1 cellular context compared by ENCODE assay signal in genomic region chr12:49322708-49323523, GRCh38.
A peak's percentile ranks its signal among the peaks of the same experiment; 100 is the strongest.
TF ChIP-seq lines count a peak whose summit lies in the region.

A gene with protein sequence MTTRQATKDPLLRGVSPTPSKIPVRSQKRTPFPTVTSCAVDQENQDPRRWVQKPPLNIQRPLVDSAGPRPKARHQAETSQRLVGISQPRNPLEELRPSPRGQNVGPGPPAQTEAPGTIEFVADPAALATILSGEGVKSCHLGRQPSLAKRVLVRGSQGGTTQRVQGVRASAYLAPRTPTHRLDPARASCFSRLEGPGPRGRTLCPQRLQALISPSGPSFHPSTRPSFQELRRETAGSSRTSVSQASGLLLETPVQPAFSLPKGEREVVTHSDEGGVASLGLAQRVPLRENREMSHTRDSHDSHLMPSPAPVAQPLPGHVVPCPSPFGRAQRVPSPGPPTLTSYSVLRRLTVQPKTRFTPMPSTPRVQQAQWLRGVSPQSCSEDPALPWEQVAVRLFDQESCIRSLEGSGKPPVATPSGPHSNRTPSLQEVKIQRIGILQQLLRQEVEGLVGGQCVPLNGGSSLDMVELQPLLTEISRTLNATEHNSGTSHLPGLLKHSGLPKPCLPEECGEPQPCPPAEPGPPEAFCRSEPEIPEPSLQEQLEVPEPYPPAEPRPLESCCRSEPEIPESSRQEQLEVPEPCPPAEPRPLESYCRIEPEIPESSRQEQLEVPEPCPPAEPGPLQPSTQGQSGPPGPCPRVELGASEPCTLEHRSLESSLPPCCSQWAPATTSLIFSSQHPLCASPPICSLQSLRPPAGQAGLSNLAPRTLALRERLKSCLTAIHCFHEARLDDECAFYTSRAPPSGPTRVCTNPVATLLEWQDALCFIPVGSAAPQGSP (plus strand): TSS chr12:49323255. CDS start chr12:49323609, 354 bp downstream.

TF ChIP-seq in HEK293, 187 proteins besides CTCF, POLR2A, EP300 and RAD21 (continued from another document):
- TF ChIP-seq, protein P1, sequence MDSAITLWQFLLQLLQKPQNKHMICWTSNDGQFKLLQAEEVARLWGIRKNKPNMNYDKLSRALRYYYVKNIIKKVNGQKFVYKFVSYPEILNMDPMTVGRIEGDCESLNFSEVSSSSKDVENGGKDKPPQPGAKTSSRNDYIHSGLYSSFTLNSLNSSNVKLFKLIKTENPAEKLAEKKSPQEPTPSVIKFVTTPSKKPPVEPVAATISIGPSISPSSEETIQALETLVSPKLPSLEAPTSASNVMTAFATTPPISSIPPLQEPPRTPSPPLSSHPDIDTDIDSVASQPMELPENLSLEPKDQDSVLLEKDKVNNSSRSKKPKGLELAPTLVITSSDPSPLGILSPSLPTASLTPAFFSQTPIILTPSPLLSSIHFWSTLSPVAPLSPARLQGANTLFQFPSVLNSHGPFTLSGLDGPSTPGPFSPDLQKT (IDR thresholded peaks at IDR 0.05; ENCODE audit: borderline replicate concordance, low read depth, low read length): no peak
- peak; percentile 86 for TF ChIP-seq ZNF76 (tag by site-specific recombination; IDR thresholded peaks at IDR 0.05; ENCODE audit: borderline replicate concordance, low read depth)
- TF ChIP-seq, protein P2, sequence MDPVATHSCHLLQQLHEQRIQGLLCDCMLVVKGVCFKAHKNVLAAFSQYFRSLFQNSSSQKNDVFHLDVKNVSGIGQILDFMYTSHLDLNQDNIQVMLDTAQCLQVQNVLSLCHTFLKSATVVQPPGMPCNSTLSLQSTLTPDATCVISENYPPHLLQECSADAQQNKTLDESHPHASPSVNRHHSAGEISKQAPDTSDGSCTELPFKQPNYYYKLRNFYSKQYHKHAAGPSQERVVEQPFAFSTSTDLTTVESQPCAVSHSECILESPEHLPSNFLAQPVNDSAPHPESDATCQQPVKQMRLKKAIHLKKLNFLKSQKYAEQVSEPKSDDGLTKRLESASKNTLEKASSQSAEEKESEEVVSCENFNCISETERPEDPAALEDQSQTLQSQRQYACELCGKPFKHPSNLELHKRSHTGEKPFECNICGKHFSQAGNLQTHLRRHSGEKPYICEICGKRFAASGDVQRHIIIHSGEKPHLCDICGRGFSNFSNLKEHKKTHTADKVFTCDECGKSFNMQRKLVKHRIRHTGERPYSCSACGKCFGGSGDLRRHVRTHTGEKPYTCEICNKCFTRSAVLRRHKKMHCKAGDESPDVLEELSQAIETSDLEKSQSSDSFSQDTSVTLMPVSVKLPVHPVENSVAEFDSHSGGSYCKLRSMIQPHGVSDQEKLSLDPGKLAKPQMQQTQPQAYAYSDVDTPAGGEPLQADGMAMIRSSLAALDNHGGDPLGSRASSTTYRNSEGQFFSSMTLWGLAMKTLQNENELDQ (tag by site-specific recombination; IDR thresholded peaks at IDR 0.05; ENCODE audit: low read depth): no peak
- peak; percentile 39 for TF ChIP-seq ZXDB (tag by site-specific recombination; IDR thresholded peaks at IDR 0.05)
- TF ChIP-seq, protein P3, sequence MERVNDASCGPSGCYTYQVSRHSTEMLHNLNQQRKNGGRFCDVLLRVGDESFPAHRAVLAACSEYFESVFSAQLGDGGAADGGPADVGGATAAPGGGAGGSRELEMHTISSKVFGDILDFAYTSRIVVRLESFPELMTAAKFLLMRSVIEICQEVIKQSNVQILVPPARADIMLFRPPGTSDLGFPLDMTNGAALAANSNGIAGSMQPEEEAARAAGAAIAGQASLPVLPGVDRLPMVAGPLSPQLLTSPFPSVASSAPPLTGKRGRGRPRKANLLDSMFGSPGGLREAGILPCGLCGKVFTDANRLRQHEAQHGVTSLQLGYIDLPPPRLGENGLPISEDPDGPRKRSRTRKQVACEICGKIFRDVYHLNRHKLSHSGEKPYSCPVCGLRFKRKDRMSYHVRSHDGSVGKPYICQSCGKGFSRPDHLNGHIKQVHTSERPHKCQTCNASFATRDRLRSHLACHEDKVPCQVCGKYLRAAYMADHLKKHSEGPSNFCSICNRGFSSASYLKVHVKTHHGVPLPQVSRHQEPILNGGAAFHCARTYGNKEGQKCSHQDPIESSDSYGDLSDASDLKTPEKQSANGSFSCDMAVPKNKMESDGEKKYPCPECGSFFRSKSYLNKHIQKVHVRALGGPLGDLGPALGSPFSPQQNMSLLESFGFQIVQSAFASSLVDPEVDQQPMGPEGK (tag by site-specific recombination; IDR thresholded peaks at IDR 0.05): peak; percentile 64
- TF ChIP-seq ZNF121 (tag by site-specific recombination; IDR thresholded peaks at IDR 0.05): peak; percentile 97
- TF ChIP-seq ZNF660 (tag by site-specific recombination; IDR thresholded peaks at IDR 0.05): peak; percentile 19; the same call in 1 of the 2 replicates
- no peak for TF ChIP-seq SETDB1 (IDR thresholded peaks at IDR 0.05; ENCODE audit: insufficient read length, low read length)
- TF ChIP-seq, protein P4, sequence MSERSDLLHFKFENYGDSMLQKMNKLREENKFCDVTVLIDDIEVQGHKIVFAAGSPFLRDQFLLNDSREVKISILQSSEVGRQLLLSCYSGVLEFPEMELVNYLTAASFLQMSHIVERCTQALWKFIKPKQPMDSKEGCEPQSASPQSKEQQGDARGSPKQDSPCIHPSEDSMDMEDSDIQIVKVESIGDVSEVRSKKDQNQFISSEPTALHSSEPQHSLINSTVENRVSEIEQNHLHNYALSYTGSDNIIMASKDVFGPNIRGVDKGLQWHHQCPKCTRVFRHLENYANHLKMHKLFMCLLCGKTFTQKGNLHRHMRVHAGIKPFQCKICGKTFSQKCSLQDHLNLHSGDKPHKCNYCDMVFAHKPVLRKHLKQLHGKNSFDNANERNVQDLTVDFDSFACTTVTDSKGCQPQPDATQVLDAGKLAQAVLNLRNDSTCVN (tag by site-specific recombination; optimal IDR thresholded peaks at IDR 0.05): peak; percentile 77
- 0 out of 2 replicates have a peak, but pooled peaks have one; percentile 13 for TF ChIP-seq REST (tag by site-specific recombination; IDR thresholded peaks at IDR 0.05)
- TF ChIP-seq ZNF23 (tag by site-specific recombination; IDR thresholded peaks at IDR 0.05; ENCODE audit: borderline replicate concordance): no peak
- no peak for TF ChIP-seq ZNF596 (tag by site-specific recombination; IDR thresholded peaks at IDR 0.05)
- peak; percentile 84 for TF ChIP-seq ZNF394 (tag by site-specific recombination; IDR thresholded peaks at IDR 0.05; ENCODE audit: borderline replicate concordance)
- TF ChIP-seq ZBTB20 (tag by site-specific recombination; IDR thresholded peaks at IDR 0.05): no peak; the same call in 1 of the 2 replicates
- peak; percentile 100 for TF ChIP-seq SP2 (tag by site-specific recombination; IDR thresholded peaks at IDR 0.05)
- TF ChIP-seq, protein P5, sequence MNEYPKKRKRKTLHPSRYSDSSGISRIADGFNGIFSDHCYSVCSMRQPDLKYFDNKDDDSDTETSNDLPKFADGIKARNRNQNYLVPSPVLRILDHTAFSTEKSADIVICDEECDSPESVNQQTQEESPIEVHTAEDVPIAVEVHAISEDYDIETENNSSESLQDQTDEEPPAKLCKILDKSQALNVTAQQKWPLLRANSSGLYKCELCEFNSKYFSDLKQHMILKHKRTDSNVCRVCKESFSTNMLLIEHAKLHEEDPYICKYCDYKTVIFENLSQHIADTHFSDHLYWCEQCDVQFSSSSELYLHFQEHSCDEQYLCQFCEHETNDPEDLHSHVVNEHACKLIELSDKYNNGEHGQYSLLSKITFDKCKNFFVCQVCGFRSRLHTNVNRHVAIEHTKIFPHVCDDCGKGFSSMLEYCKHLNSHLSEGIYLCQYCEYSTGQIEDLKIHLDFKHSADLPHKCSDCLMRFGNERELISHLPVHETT (tag by site-specific recombination; IDR thresholded peaks at IDR 0.05): no peak
- peak; percentile 94 for TF ChIP-seq ZNF362 (tag by site-specific recombination; IDR thresholded peaks at IDR 0.05)
- no peak for TF ChIP-seq ZNF132 (tag by site-specific recombination; IDR thresholded peaks at IDR 0.05; ENCODE audit: borderline replicate concordance)
- no peak for TF ChIP-seq ZFP41 (tag by site-specific recombination; IDR thresholded peaks at IDR 0.05; ENCODE audit: borderline replicate concordance)
- no peak for TF ChIP-seq SCRT2 (tag by site-specific recombination; IDR thresholded peaks at IDR 0.05)
- TF ChIP-seq ZBTB48 (tag by site-specific recombination; IDR thresholded peaks at IDR 0.05): peak; percentile 62
- TF ChIP-seq KLF17 (tag by site-specific recombination; IDR thresholded peaks at IDR 0.05): peak; percentile 46
- TF ChIP-seq ZNF580 (tag by site-specific recombination; IDR thresholded peaks at IDR 0.05): 0 out of 2 replicates have a peak, but pooled peaks have one; percentile 37
- peak; percentile 86 for TF ChIP-seq ZBTB8A (tag by site-specific recombination; IDR thresholded peaks at IDR 0.05)
- TF ChIP-seq ZNF24 (tag by site-specific recombination; IDR thresholded peaks at IDR 0.05): no peak
- TF ChIP-seq ZBTB7A (tag by site-specific recombination; IDR thresholded peaks at IDR 0.05; ENCODE audit: low read depth): peak; percentile 59; the same call in 1 of the 2 replicates
- TF ChIP-seq ZNF335 (tag by site-specific recombination; conservative IDR thresholded peaks at IDR 0.05): peak; percentile 95
- TF ChIP-seq KLF1 (tag by site-specific recombination; IDR thresholded peaks at IDR 0.05): peak; percentile 53; the same call in 1 of the 2 replicates
TF ChIP-seq in HEK293: peak in this region for 41.
